In genomic region chr12:15883536-15883935, GRCh38 we compare ENCODE assay signal across 9 cellular contexts. TPM values are rescaled to one million over a fixed set of nuclear protein-coding genes. Genes with fewer than 3 reads are reported as not detected.
DNase-seq lines count a peak whose midpoint lies in the region; ATAC-seq and TF ChIP-seq lines count a peak whose summit lies in the region.
"Had no signal": no experiment of that assay in that cellular context is flagged by ENCODE, and none has a peak within 500 bp of the region (broad histone marks: within the 10 kb centered on the region; RNA-seq: fewer than 3 reads in every experiment).

No MANE protein-coding gene starts in this region.

- H3K9ac ChIP-seq in KMS-11 (peak overlapping the region; percentile 94; the same call in 1 of the 2 replicates), colonic mucosa (ENCODE audit: low read depth in 2 of 2, low read length in 2 of 2) (peak overlapping the region in 1 of 2 donors; percentile 98)

- no peaks in the 10 kb centered on the region for H3K36me3 Mint-ChIP-seq in naive B cell

- H3K36me3 ChIP-seq in KMS-11 (ENCODE audit: insufficient read depth) (no peaks in the 10 kb centered on the region), colonic mucosa (no peaks in the 10 kb centered on the region)

- intact Hi-C loops in colonic mucosa (cut with DNase I): no loop called here

- DNase-seq in AG20443 (ENCODE audit: low spot score) (peak; percentile 7), colonic mucosa (no peak), naive B cell (no peak), AML-193 (lab: John Stamatoyannopoulos, UW) (no peak), NCI-H146 treated with DMSO at 0.1 percent for 48 hours (lab: John Stamatoyannopoulos, UW; ENCODE audit: unreplicated experiment) (no peak), NCI-H510A (lab: John Stamatoyannopoulos, UW) (no peak)
- DNase-seq in activated CD4-positive, alpha-beta T cell treated with anti-CD3 and anti-CD28 coated beads for 1 hour: no peak
- DNase-seq: stimulated activated CD4-positive, alpha-beta T cell treated with anti-CD3 and anti-CD28 coated beads, Interleukin-4, amount 100 ng/mL, for 24 hours had no signal

- H3K4me1 ChIP-seq in KMS-11 (ENCODE audit: low read depth, poor library complexity, severe bottlenecking): peaks cover 16% of the 10 kb centered on the region
- peaks cover 7% of the 10 kb centered on the region for H3K4me1 ChIP-seq in colonic mucosa

- no peaks in the 10 kb centered on the region for H3K27me3 ChIP-seq in KMS-11 (ENCODE audit: insufficient read depth, low read depth)
- no peaks in the 10 kb centered on the region for H3K27me3 ChIP-seq in colonic mucosa

- TF ChIP-seq CTCF in KMS-11 (conservative IDR thresholded peaks at IDR 0.05; ENCODE audit: low read depth, low read length) (no peak), colonic mucosa (IDR thresholded peaks at IDR 0.05) (no peak)

- peaks cover 27 to 57% (median 39%) of the 10 kb centered on the region in 3 donors for H3K4me1 Mint-ChIP-seq in naive B cell

- H3K9me3 Mint-ChIP-seq in naive B cell: no peaks in the 10 kb centered on the region

- peak overlapping the region; percentile 57 for H3K4me2 ChIP-seq in KMS-11

- ATAC-seq in naive B cell (ENCODE audit: low read depth in 2 of 2): no peak

- peaks cover 61% of the 10 kb centered on the region for H3K79me2 ChIP-seq in KMS-11 (ENCODE audit: insufficient read depth, low read depth)

- H3K4me3 ChIP-seq in KMS-11 (IDR thresholded peaks at IDR 0.05; ENCODE audit: insufficient read depth, low read depth, low read length): no peak overlapping the region
- peak overlapping the region; percentile 55 for H3K4me3 ChIP-seq in colonic mucosa

- H4K20me1 ChIP-seq in KMS-11 (ENCODE audit: insufficient read depth): 0 out of 2 replicates have a peak, but pooled peaks cover 5% of the 10 kb centered on the region

- peak overlapping the region; percentile 87 to 100 (median 100) for H3K27ac Mint-ChIP-seq in naive B cell

- peak overlapping the region in 7 of 8 donors; percentile 82 to 100 (median 98) for H3K4me3 Mint-ChIP-seq in naive B cell

- no peaks in the 10 kb centered on the region for H3K9me3 ChIP-seq in colonic mucosa

- no peak overlapping the region for H2AFZ ChIP-seq in KMS-11 (ENCODE audit: low read depth)

- no peaks in the 10 kb centered on the region for H3K27me3 Mint-ChIP-seq in naive B cell

- H3K27ac ChIP-seq in KMS-11: no peak overlapping the region; the same call in 1 of the 2 replicates
- H3K27ac ChIP-seq in colonic mucosa: no peak overlapping the region

RNA-seq across cellular contexts. Expression of gene STRAP, which starts 1.3 kb away (rescaled TPM):
- total RNA-seq in colonic mucosa: 100 to 1,000 TPM in 1 of 2 donors, 10 to 100 TPM in 1; 85.3 to 108 TPM
- 100 to 1,000 TPM in 3 of 6 donors, 10 to 100 TPM in 3; 87.8 to 164 (median 101) TPM for polyA plus RNA-seq in naive B cell (ENCODE audit: low read depth in 6 of 6)

RNA-seq across cellular contexts. Expression of gene DERA, which starts 27.6 kb away (rescaled TPM):
- 10 to 100 TPM; 44.0 to 61.2 TPM for total RNA-seq in colonic mucosa
- polyA plus RNA-seq in naive B cell (ENCODE audit: low read depth in 6 of 6): 10 to 100 TPM; 40.4 to 51.5 (median 46.9) TPM
